In the genomic region with DNA sequence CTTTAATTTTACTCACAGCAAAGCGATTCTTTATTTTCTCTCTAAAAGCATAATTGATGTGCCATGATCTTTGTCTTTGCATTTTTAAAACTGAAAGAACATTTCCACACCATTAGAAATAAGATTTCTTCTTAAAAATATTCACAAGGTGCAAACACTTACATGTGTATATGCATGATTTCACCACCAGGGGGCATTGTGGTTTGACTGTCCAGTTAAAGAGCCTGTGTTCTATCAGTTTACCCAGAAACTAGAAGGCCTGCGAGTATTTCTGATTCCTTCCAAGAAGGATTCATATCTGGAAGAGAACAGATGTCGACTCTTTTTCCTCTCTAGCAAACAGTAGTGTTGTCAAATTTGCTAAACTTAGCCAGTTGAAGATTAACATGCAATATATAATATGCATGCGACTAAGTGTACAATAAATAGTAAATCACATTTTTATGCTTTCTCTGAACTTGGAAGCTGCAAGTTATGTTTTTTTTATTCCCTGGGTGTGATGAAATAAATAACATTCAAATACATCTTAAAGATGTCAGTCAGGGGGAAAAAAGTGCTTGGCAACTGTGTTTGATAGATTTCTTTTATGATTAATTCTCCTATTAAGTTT, we compare ENCODE assay signal across 8 cellular contexts.
DNase-seq lines count a peak whose midpoint lies in the region; ATAC-seq and TF ChIP-seq lines count a peak whose summit lies in the region.

No MANE protein-coding gene starts in this region.

- H2BK5ac ChIP-seq in neuronal stem cell (ENCODE audit: low read length): no peak overlapping the region

- H3K27ac ChIP-seq in left ventricle myocardium inferior (replicated peaks) (no peak overlapping the region), epithelial cell of prostate (no peak overlapping the region), neuronal stem cell (replicated peaks; ENCODE audit: low read length) (no peak overlapping the region)

- no CpG with 5 or more reads among the region's 4 CpGs for WGBS in neuronal stem cell (ENCODE audit: extremely low coverage in 2 of 2, insufficient read length in 2 of 2, insufficient replicate concordance in 1 of 2), 2 donors

- H2BK15ac ChIP-seq in neuronal stem cell (ENCODE audit: low read length): no peak overlapping the region

- H3K27me3 ChIP-seq in left ventricle myocardium inferior (ENCODE audit: low read depth) (no peaks in the 10 kb centered on the region), neuronal stem cell (ENCODE audit: control insufficient read depth in 3 of 3, insufficient read depth in 3 of 3, low read depth in 1 of 3, low read length in 3 of 3) (no peaks in the 10 kb centered on the region)

- H2BK120ac ChIP-seq in neuronal stem cell (ENCODE audit: low read depth, low read length): no peak overlapping the region

- ATAC-seq in Right ventricle myocardium inferior: no peak
- no peak for ATAC-seq in GM18909 (IDR thresholded peaks at IDR 0.05; ENCODE audit: poor library complexity, unreplicated experiment)
- ATAC-seq in GM19452 (IDR thresholded peaks at IDR 0.05; ENCODE audit: unreplicated experiment): no peak

- no peak overlapping the region for H3K14ac ChIP-seq in neuronal stem cell (ENCODE audit: low read length)

- TF ChIP-seq CTCF in left ventricle myocardium inferior (IDR thresholded peaks at IDR 0.05; ENCODE audit: borderline replicate concordance): peak; percentile 89

- H3K36me3 ChIP-seq in left ventricle myocardium inferior (no peaks in the 10 kb centered on the region), neuronal stem cell (replicated peaks in 1 of 2; ENCODE audit: control insufficient read depth in 2 of 2, insufficient read depth in 2 of 2, low read length in 2 of 2) (no peaks in the 10 kb centered on the region)

- H3K18ac ChIP-seq in neuronal stem cell (ENCODE audit: low read length): no peak overlapping the region

- no peak overlapping the region for H2BK12ac ChIP-seq in neuronal stem cell (ENCODE audit: low read length)

- no peak overlapping the region for H3K4me2 ChIP-seq in neuronal stem cell (ENCODE audit: insufficient read depth, low read length, poor library complexity, severe bottlenecking)

- no peak overlapping the region for H2AFZ ChIP-seq in neuronal stem cell (ENCODE audit: low read length)

- H3K4me3 ChIP-seq in left ventricle myocardium inferior: no peak overlapping the region
- no peak overlapping the region for H3K4me3 ChIP-seq in neuronal stem cell (ENCODE audit: low read length in 2 of 2)

- H3K4me1 ChIP-seq in left ventricle myocardium inferior (peaks cover 26% of the 10 kb centered on the region), neuronal stem cell (ENCODE audit: control insufficient read depth in 2 of 2, insufficient read depth in 1 of 2, low read depth in 1 of 2, low read length in 2 of 2) (peaks cover 11 to 16% of the 10 kb centered on the region in 2 donors)

- H3K4ac ChIP-seq in neuronal stem cell (ENCODE audit: low read length): no peak overlapping the region

- no peak overlapping the region for H4K91ac ChIP-seq in neuronal stem cell (ENCODE audit: low read depth, low read length, poor library complexity)

- no peaks in the 10 kb centered on the region for H3K79me1 ChIP-seq in neuronal stem cell (ENCODE audit: low read depth, low read length)

- no peak overlapping the region for H4K8ac ChIP-seq in neuronal stem cell (ENCODE audit: low read depth, low read length)

- H3K23ac ChIP-seq in neuronal stem cell (ENCODE audit: low read depth, low read length, poor library complexity): no peak overlapping the region

- intact Hi-C loops in left ventricle myocardium inferior (cut with micrococcal nuclease) (loop anchor here (5.0 kb wide), 2 partner anchors 269 to 1099 kb away; a partner anchor contains a TSS), Right ventricle myocardium inferior (cut with DNase I) (loop anchor here (1.0 to 2.0 kb wide), 2 partner anchors 267 to 1097 kb away; a partner anchor contains a TSS)

- no peak overlapping the region for H3K9ac ChIP-seq in neuronal stem cell (ENCODE audit: low read depth, low read length, poor library complexity)

- DNase-seq in left ventricle myocardium inferior (no peak), Right ventricle myocardium inferior (ENCODE audit: missing footprints) (no peak), NCI-H1417 (lab: John Stamatoyannopoulos, UW) (peak; percentile 29 to 81 (median 50)), epithelial cell of prostate (ENCODE audit: low read depth, low spot score) (peak; percentile 6), neuronal stem cell (ENCODE audit: low spot score) (peak; percentile 64)
- peak; percentile 39 to 53 for DNase-seq in activated CD4-positive, alpha-beta T cell treated with anti-CD3 and anti-CD28 coated beads for 4 hours

- H3K9me3 ChIP-seq in left ventricle myocardium inferior (replicated peaks) (no peaks in the 10 kb centered on the region), neuronal stem cell (replicated peaks in 1 of 2; ENCODE audit: control insufficient read depth in 2 of 2, insufficient read depth in 1 of 2, low read depth in 1 of 2, low read length in 2 of 2) (no peaks in the 10 kb centered on the region)

- no peak overlapping the region for H2AK5ac ChIP-seq in neuronal stem cell (ENCODE audit: low read depth, low read length)

Comparison
In these comparisons a context has a peak if more than half of its experiments do, and no peak if none do; other contexts are left out.
1. DNase-seq: peak in NCI-H1417 (3 of 3), activated CD4-positive, alpha-beta T cell treated with anti-CD3 and anti-CD28 coated beads for 4 hours (2 of 2), epithelial cell of prostate (single experiment) and neuronal stem cell (single experiment); none in left ventricle myocardium inferior (single experiment) and Right ventricle myocardium inferior (single experiment).